ENCODE assay signal across 25 cellular contexts in the genomic region with DNA sequence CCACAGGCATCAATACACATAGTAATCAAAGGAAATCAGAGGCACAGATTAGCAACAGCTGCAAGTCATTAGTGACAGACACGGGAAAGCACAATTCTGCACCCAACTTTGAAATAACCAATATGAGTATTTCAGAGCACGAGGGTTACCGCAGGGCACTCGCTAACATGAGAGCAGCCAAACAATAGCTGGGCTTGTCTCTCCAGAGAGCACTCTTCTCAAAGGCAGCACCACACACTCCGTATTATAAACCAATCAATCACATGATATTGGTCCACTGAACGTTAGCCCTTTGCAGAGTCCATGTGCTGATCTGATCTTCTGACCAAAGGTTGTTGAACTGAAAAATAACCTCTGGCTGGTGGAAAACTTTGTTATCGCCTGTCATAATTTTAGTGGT.
DNase-seq lines count a peak whose midpoint lies in the region; ATAC-seq and TF ChIP-seq lines count a peak whose summit lies in the region.
"Had no signal": no experiment of that assay in that cellular context is flagged by ENCODE, and none has a peak within 500 bp of the region (broad histone marks: within the 10 kb centered on the region; RNA-seq: fewer than 3 reads in every experiment).

No MANE protein-coding gene starts in this region.

- H3K4me3 Mint-ChIP-seq in activated CD4-positive, alpha-beta T cell treated with anti-CD3 and anti-CD28 coated beads for 36 hours, result no peak overlapping the region
- H3K4me3 Mint-ChIP-seq: activated CD8-positive, alpha-beta memory T cell treated with anti-CD3 and anti-CD28 coated beads, Interleukin-2, amount 10 ng/mL, durations not matched to agents 7 days and 5 days; activated naive CD8-positive, alpha-beta T cell treated with anti-CD3 and anti-CD28 coated beads, Interleukin-2, amount 10 ng/mL, durations not matched to agents 7 days and 5 days had no signal

- no peak overlapping the region for H3K27ac ChIP-seq in esophagus muscularis mucosa (replicated peaks in 1 of 4)
- no peak overlapping the region for H3K27ac ChIP-seq in suprapubic skin
- H3K27ac ChIP-seq: A549; BLaER1 treated with 17β-estradiol and CSF1 and Interleukin-3, amounts not matched to agents 10 nM and 100 nM; body of pancreas; heart right ventricle; right lobe of liver; vagina had no signal

- intact Hi-C loops in esophagus muscularis mucosa (cut with DNase I), result no loop called here
- intact Hi-C loops in activated CD4-positive, alpha-beta T cell treated with anti-CD3 and anti-CD28 coated beads for 36 hours (cut with DNase I, micrococcal nuclease), result no loop called here

- CTCF ChIA-PET in activated CD4-positive, alpha-beta T cell treated with anti-CD3 and anti-CD28 coated beads for 36 hours (lab: Charles Lee), result no interaction called here

- H3K4me1 ChIP-seq in esophagus muscularis mucosa, result no peaks in the 10 kb centered on the region
- H3K4me1 ChIP-seq in suprapubic skin, result no peaks in the 10 kb centered on the region
- H3K4me1 ChIP-seq: A549; BLaER1 treated with 17β-estradiol and CSF1 and Interleukin-3, amounts not matched to agents 10 nM and 100 nM; body of pancreas; heart right ventricle; right lobe of liver; vagina had no signal

- WGBS in esophagus muscularis mucosa, result 51% methylated on average over 7 of the region's 7 CpGs
- 55% methylated on average over 7 of the region's 7 CpGs for WGBS in suprapubic skin

- no peak overlapping the region for H3K4me3 ChIP-seq in esophagus muscularis mucosa
- no peak overlapping the region for H3K4me3 ChIP-seq in suprapubic skin
- H3K4me3 ChIP-seq: A549; BLaER1 treated with 17β-estradiol and CSF1 and Interleukin-3, amounts not matched to agents 10 nM and 100 nM; body of pancreas; heart right ventricle; mucosa of descending colon; right lobe of liver; vagina had no signal

- TF ChIP-seq POLR2A in esophagus muscularis mucosa (IDR thresholded peaks at IDR 0.05; ENCODE audit: low read depth), result no peak
- no peak for TF ChIP-seq POLR2A in suprapubic skin (IDR thresholded peaks at IDR 0.05)

- no peak for TF ChIP-seq CTCF in esophagus muscularis mucosa (IDR thresholded peaks at IDR 0.05)
- no peak for TF ChIP-seq CTCF in suprapubic skin (IDR thresholded peaks at IDR 0.05)

- H3K9me3 ChIP-seq in esophagus muscularis mucosa (no peaks in the 10 kb centered on the region), suprapubic skin (no peaks in the 10 kb centered on the region)
- H3K9me3 ChIP-seq: A549, body of pancreas, mucosa of descending colon, right lobe of liver, vagina had no signal

- H3K36me3 ChIP-seq in esophagus muscularis mucosa (no peaks in the 10 kb centered on the region), suprapubic skin (no peaks in the 10 kb centered on the region)
- H3K36me3 ChIP-seq: BLaER1 treated with 17β-estradiol and CSF1 and Interleukin-3, amounts not matched to agents 10 nM and 100 nM; heart right ventricle; right lobe of liver; vagina had no signal

- no peak for ATAC-seq in activated CD4-positive, alpha-beta T cell treated with anti-CD3 and anti-CD28 coated beads for 36 hours
- no peak for ATAC-seq in HG02588 (IDR thresholded peaks at IDR 0.05; ENCODE audit: unreplicated experiment)
- ATAC-seq: A549; activated CD8-positive, alpha-beta memory T cell treated with anti-CD3 and anti-CD28 coated beads, Interleukin-2, amount 10 ng/mL, durations not matched to agents 7 days and 5 days; body of pancreas; heart right ventricle; left ventricle myocardium superior; mucosa of descending colon had no signal

- POLR2A ChIA-PET in activated CD4-positive, alpha-beta T cell treated with anti-CD3 and anti-CD28 coated beads for 36 hours (lab: Charles Lee), result no interaction called here

- no peak overlapping the region for H3K27ac Mint-ChIP-seq in activated CD4-positive, alpha-beta T cell treated with anti-CD3 and anti-CD28 coated beads for 36 hours
- H3K27ac Mint-ChIP-seq: activated CD8-positive, alpha-beta memory T cell treated with anti-CD3 and anti-CD28 coated beads, Interleukin-2, amount 10 ng/mL, durations not matched to agents 7 days and 5 days; activated naive CD8-positive, alpha-beta T cell treated with anti-CD3 and anti-CD28 coated beads, Interleukin-2, amount 10 ng/mL, durations not matched to agents 7 days and 5 days; activated T-helper 2 cell treated with anti-CD3 and anti-CD28 coated beads, Interferon-gamma antibody, Interleukin-2, Interleukin-4, amounts not matched to agents 10 μg/mL and 5 μg/mL and 100 μg/mL, durations not matched to agents 14 hours and 24 hours and 36 hours had no signal

- H3K9me3 Mint-ChIP-seq in activated CD4-positive, alpha-beta T cell treated with anti-CD3 and anti-CD28 coated beads for 36 hours (ENCODE audit: low read depth), result no peaks in the 10 kb centered on the region
- H3K9me3 Mint-ChIP-seq: activated naive CD8-positive, alpha-beta T cell treated with anti-CD3 and anti-CD28 coated beads, Interleukin-2, amount 10 ng/mL, durations not matched to agents 7 days and 5 days; activated T-helper 2 cell treated with anti-CD3 and anti-CD28 coated beads, Interferon-gamma antibody, Interleukin-2, Interleukin-4, amounts not matched to agents 10 μg/mL and 5 μg/mL and 100 μg/mL, durations not matched to agents 14 hours and 24 hours and 36 hours had no signal

- no peaks in the 10 kb centered on the region for H3K4me1 Mint-ChIP-seq in activated CD4-positive, alpha-beta T cell treated with anti-CD3 and anti-CD28 coated beads for 36 hours
- H3K4me1 Mint-ChIP-seq: activated CD8-positive, alpha-beta memory T cell treated with anti-CD3 and anti-CD28 coated beads, Interleukin-2, amount 10 ng/mL, durations not matched to agents 7 days and 5 days; activated naive CD8-positive, alpha-beta T cell treated with anti-CD3 and anti-CD28 coated beads, Interleukin-2, amount 10 ng/mL, durations not matched to agents 7 days and 5 days had no signal

- DNase-seq in NCI-H2107 treated with DMSO at 0.1 percent for 48 hours (lab: John Stamatoyannopoulos, UW; ENCODE audit: unreplicated experiment), result peak; percentile 29
- DNase-seq in NCI-H2107 (lab: John Stamatoyannopoulos, UW), result no peak
- peak; percentile 58 for DNase-seq in NCI-H146 treated with DMSO at 0.1 percent for 48 hours (lab: John Stamatoyannopoulos, UW; ENCODE audit: unreplicated experiment)
- DNase-seq in esophagus muscularis mucosa (ENCODE audit: extremely low spot score), result peak; percentile 74
- DNase-seq in putamen (ENCODE audit: low spot score), result peak; percentile 1
- no peak for DNase-seq in activated CD4-positive, alpha-beta T cell treated with anti-CD3 and anti-CD28 coated beads for 36 hours
- DNase-seq in suprapubic skin (ENCODE audit: low spot score in 2 of 2), result no peak
- DNase-seq: activated CD4-positive, alpha-beta T cell treated with anti-CD3 and anti-CD28 coated beads for 4 hours; activated CD8-positive, alpha-beta memory T cell treated with anti-CD3 and anti-CD28 coated beads, Interleukin-2, amount 10 ng/mL, durations not matched to agents 7 days and 5 days; activated naive CD8-positive, alpha-beta T cell treated with anti-CD3 and anti-CD28 coated beads, Interleukin-2, amount 10 ng/mL, durations not matched to agents 7 days and 5 days; Calu3; heart right ventricle; left ventricle myocardium superior; mucosa of descending colon; NCI-H187; NCI-H524 treated with DMSO at 0.1 percent for 48 hours; right lobe of liver; SHP77; T-helper 1 cell had no signal

- H3K27me3 Mint-ChIP-seq in activated CD4-positive, alpha-beta T cell treated with anti-CD3 and anti-CD28 coated beads for 36 hours, result peaks cover 36% of the 10 kb centered on the region

- H3K36me3 Mint-ChIP-seq in activated CD4-positive, alpha-beta T cell treated with anti-CD3 and anti-CD28 coated beads for 36 hours (ENCODE audit: low read depth), result no peaks in the 10 kb centered on the region
- H3K36me3 Mint-ChIP-seq: activated CD8-positive, alpha-beta memory T cell treated with anti-CD3 and anti-CD28 coated beads, Interleukin-2, amount 10 ng/mL, durations not matched to agents 7 days and 5 days; activated naive CD8-positive, alpha-beta T cell treated with anti-CD3 and anti-CD28 coated beads, Interleukin-2, amount 10 ng/mL, durations not matched to agents 7 days and 5 days had no signal

- H3K27me3 ChIP-seq in esophagus muscularis mucosa (peaks cover 0 to 26% (median 0%) of the 10 kb centered on the region in 4 donors), suprapubic skin (peaks cover 18% of the 10 kb centered on the region)
- H3K27me3 ChIP-seq: BLaER1 treated with 17β-estradiol and CSF1 and Interleukin-3, amounts not matched to agents 10 nM and 100 nM; body of pancreas; right lobe of liver; vagina had no signal

- TF ChIP-seq EP300 in esophagus muscularis mucosa (IDR thresholded peaks at IDR 0.05), result no peak
- no peak for TF ChIP-seq EP300 in suprapubic skin (IDR thresholded peaks at IDR 0.05)

Comparison
In these comparisons a context has a peak if more than half of its experiments do, and no peak if none do; other contexts are left out.
1. DNase-seq: peak in NCI-H2107 treated with DMSO at 0.1 percent for 48 hours (single experiment), NCI-H146 treated with DMSO at 0.1 percent for 48 hours (single experiment), esophagus muscularis mucosa (single experiment) and putamen (single experiment); none in NCI-H2107 (single experiment), activated CD4-positive, alpha-beta T cell treated with anti-CD3 and anti-CD28 coated beads for 36 hours (single experiment) and suprapubic skin (0 of 2).